ENCODE assay signal across 7 cellular contexts in the genomic region with DNA sequence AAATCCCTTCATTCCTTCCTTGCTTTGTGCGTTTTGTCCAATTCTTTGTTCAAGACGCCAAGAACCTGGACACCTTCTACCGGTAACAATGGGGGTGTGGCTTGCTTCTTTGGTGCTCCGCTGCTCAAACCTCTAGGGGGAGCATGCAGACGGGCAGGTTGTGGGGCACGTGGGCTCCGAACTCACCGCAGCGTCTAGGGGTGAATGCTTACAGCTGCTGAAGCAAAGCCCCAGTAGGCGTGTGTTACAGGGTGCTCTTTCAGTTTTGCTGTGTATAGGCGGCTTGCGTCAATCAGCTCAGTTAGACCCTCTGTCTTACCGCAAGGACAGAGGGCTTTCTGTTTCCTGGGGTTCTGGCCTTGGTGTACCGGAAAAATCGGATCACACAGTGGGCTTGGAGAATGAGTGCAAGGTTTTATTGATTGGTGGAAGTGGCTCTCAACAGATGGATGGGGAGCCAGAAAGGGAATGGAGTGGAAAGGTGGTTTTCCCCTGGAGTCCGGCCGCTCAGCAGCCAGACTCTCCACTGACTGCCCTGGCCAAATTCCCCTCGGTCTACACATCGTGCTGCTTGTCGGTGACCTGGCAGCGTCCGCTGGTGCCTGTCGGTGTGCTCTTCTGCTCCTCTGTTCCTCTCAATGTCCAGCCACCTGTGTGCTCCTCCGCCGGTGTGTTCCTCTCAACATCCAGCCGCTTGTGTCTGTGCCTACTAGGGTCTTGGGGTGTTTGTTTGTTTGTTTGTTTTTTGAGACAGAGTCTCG. TPM values are rescaled to one million over a fixed set of nuclear protein-coding genes. Genes with fewer than 3 reads are reported as not detected.
DNase-seq lines count a peak whose midpoint lies in the region; ATAC-seq and TF ChIP-seq lines count a peak whose summit lies in the region.

No MANE protein-coding gene starts in this region.

- POLR2A ChIA-PET in activated CD4-positive, alpha-beta memory T cell treated with anti-CD3 and anti-CD28 coated beads, Interleukin-2, amount 10 ng/mL, durations not matched to agents 7 days and 5 days (lab: Charles Lee): interaction anchor here (2.5 to 6.4 kb wide), 4 partner anchors 33 to 49 kb away, joined by 10 to 83 read pairs (median 22); partner anchors contain the start of genes ACTRT3, MYNN and TERC

- peaks cover 7% of the 10 kb centered on the region for H3K36me3 Mint-ChIP-seq in activated CD4-positive, alpha-beta memory T cell treated with anti-CD3 and anti-CD28 coated beads, Interleukin-2, amount 10 ng/mL, durations not matched to agents 7 days and 5 days (ENCODE audit: low read depth)
- no peaks in the 10 kb centered on the region for H3K36me3 Mint-ChIP-seq in progenitor cell of endocrine pancreas (ENCODE audit: insufficient read depth)

- H3K4me1 Mint-ChIP-seq in activated CD4-positive, alpha-beta memory T cell treated with anti-CD3 and anti-CD28 coated beads, Interleukin-2, amount 10 ng/mL, durations not matched to agents 7 days and 5 days: peaks cover 43% of the 10 kb centered on the region
- H3K4me1 Mint-ChIP-seq in progenitor cell of endocrine pancreas (ENCODE audit: low read depth): peaks cover 10% of the 10 kb centered on the region

- H3K4me3 ChIP-seq in epithelial cell of proximal tubule (ENCODE audit: low read depth, low read length): peak overlapping the region; percentile 66

- peaks cover 25% of the 10 kb centered on the region for H3K27me3 Mint-ChIP-seq in activated CD4-positive, alpha-beta memory T cell treated with anti-CD3 and anti-CD28 coated beads, Interleukin-2, amount 10 ng/mL, durations not matched to agents 7 days and 5 days
- H3K27me3 Mint-ChIP-seq in progenitor cell of endocrine pancreas: peaks cover 11% of the 10 kb centered on the region

- peaks cover 9% of the 10 kb centered on the region for H3K9me3 Mint-ChIP-seq in activated CD4-positive, alpha-beta memory T cell treated with anti-CD3 and anti-CD28 coated beads, Interleukin-2, amount 10 ng/mL, durations not matched to agents 7 days and 5 days
- H3K9me3 Mint-ChIP-seq in progenitor cell of endocrine pancreas (ENCODE audit: low read depth): peaks cover 6% of the 10 kb centered on the region

- CTCF ChIA-PET in activated CD4-positive, alpha-beta memory T cell treated with anti-CD3 and anti-CD28 coated beads, Interleukin-2, amount 10 ng/mL, durations not matched to agents 7 days and 5 days (lab: Charles Lee): interaction anchor here (0.6 to 2.3 kb wide), 7 partner anchors 8 to 153 kb away, joined by 3 to 6 read pairs (median 3); partner anchors contain the start of gene SEC62

- TF ChIP-seq CTCF in epithelial cell of proximal tubule (conservative IDR thresholded peaks at IDR 0.05; ENCODE audit: low read depth, low read length): peak; percentile 51
- peak; percentile 40 for TF ChIP-seq CTCF in progenitor cell of endocrine pancreas (IDR thresholded peaks at IDR 0.05; ENCODE audit: unreplicated experiment)

- peak overlapping the region; percentile 83 for H3K27ac Mint-ChIP-seq in activated CD4-positive, alpha-beta memory T cell treated with anti-CD3 and anti-CD28 coated beads, Interleukin-2, amount 10 ng/mL, durations not matched to agents 7 days and 5 days
- H3K27ac Mint-ChIP-seq in progenitor cell of endocrine pancreas: peak overlapping the region; percentile 56

- peak; percentile 1 for DNase-seq in NCI-H2171 (lab: John Stamatoyannopoulos, UW)
- peak; percentile 84 for DNase-seq in activated CD4-positive, alpha-beta memory T cell treated with anti-CD3 and anti-CD28 coated beads, Interleukin-2, amount 10 ng/mL, durations not matched to agents 7 days and 5 days
- no peak for DNase-seq in epithelial cell of proximal tubule (ENCODE audit: low read depth)
- no peak for DNase-seq in progenitor cell of endocrine pancreas (ENCODE audit: low spot score, unreplicated experiment)
- no peak for DNase-seq in KG1 (lab: John Stamatoyannopoulos, UW)

- peak overlapping the region; percentile 70 for H3K4me3 Mint-ChIP-seq in activated CD4-positive, alpha-beta memory T cell treated with anti-CD3 and anti-CD28 coated beads, Interleukin-2, amount 10 ng/mL, durations not matched to agents 7 days and 5 days
- peak overlapping the region; percentile 86 for H3K4me3 Mint-ChIP-seq in progenitor cell of endocrine pancreas (ENCODE audit: low read depth)

- ATAC-seq in GM18858 (IDR thresholded peaks at IDR 0.05; ENCODE audit: unreplicated experiment) (peak; percentile 85), HG02943 (IDR thresholded peaks at IDR 0.05; ENCODE audit: low read depth, unreplicated experiment) (peak; percentile 77)

RNA-seq across cellular contexts. Expression of gene LRRC34, which starts 1.2 kb away (rescaled TPM):
- total RNA-seq in activated CD4-positive, alpha-beta memory T cell treated with anti-CD3 and anti-CD28 coated beads, Interleukin-2, amount 10 ng/mL, durations not matched to agents 7 days and 5 days: 1 to 10 TPM; 5.6 to 6.0 TPM
- total RNA-seq in epithelial cell of proximal tubule: 9.8 and 17.1 TPM in 2 replicates
- 6.6 and 7.0 TPM in 2 replicates for total RNA-seq in progenitor cell of endocrine pancreas

RNA-seq across cellular contexts. Expression of gene LRRIQ4, which starts 1.3 kb away (rescaled TPM):
- not detected for total RNA-seq in activated CD4-positive, alpha-beta memory T cell treated with anti-CD3 and anti-CD28 coated beads, Interleukin-2, amount 10 ng/mL, durations not matched to agents 7 days and 5 days
- total RNA-seq in epithelial cell of proximal tubule: 0.07 TPM in 1 of 2 replicates, not detected in the other
- 0.31 and 0.42 TPM in 2 replicates for total RNA-seq in progenitor cell of endocrine pancreas

RNA-seq across cellular contexts. Expression of gene MYNN, which starts 40.7 kb away (rescaled TPM):
- total RNA-seq in activated CD4-positive, alpha-beta memory T cell treated with anti-CD3 and anti-CD28 coated beads, Interleukin-2, amount 10 ng/mL, durations not matched to agents 7 days and 5 days: 10 to 100 TPM; 14.9 to 15.6 TPM
- total RNA-seq in epithelial cell of proximal tubule (10.9 and 17.6 TPM in 2 replicates), progenitor cell of endocrine pancreas (15.5 and 15.8 TPM in 2 replicates)

RNA-seq across cellular contexts. Expression of gene ACTRT3, which starts 44.6 kb away (rescaled TPM):
- total RNA-seq in activated CD4-positive, alpha-beta memory T cell treated with anti-CD3 and anti-CD28 coated beads, Interleukin-2, amount 10 ng/mL, durations not matched to agents 7 days and 5 days: under 1 TPM; 0.43 to 0.58 TPM
- total RNA-seq in epithelial cell of proximal tubule: 2.6 and 3.8 TPM in 2 replicates
- 2.1 and 2.6 TPM in 2 replicates for total RNA-seq in progenitor cell of endocrine pancreas

RNA-seq across cellular contexts. Expression of gene TERC, which starts 49.1 kb away (rescaled TPM):
- total RNA-seq in activated CD4-positive, alpha-beta memory T cell treated with anti-CD3 and anti-CD28 coated beads, Interleukin-2, amount 10 ng/mL, durations not matched to agents 7 days and 5 days: 1 to 10 TPM; 1.9 to 4.0 TPM
- 196 and 307 TPM in 2 replicates for total RNA-seq in epithelial cell of proximal tubule
- total RNA-seq in progenitor cell of endocrine pancreas: 9.1 and 12.4 TPM in 2 replicates

Comparison
In these comparisons a context has a peak if more than half of its experiments do, and no peak if none do; other contexts are left out.
1. DNase-seq: peak in NCI-H2171 (single experiment) and activated CD4-positive, alpha-beta memory T cell treated with anti-CD3 and anti-CD28 coated beads, Interleukin-2, amount 10 ng/mL, durations not matched to agents 7 days and 5 days (single experiment); none in epithelial cell of proximal tubule (single experiment), progenitor cell of endocrine pancreas (single experiment) and KG1 (single experiment).